In genomic region chr11:112016765-112017356, GRCh38 we compare ENCODE assay signal across 1 cellular context.
TF ChIP-seq lines count a peak whose summit lies in the region.

No MANE protein-coding gene starts in this region.

TF ChIP-seq in IMR-90, 13 proteins besides CTCF, POLR2A, EP300 and RAD21:
- no peak for TF ChIP-seq NFE2L2 (IDR thresholded peaks at IDR 0.05; ENCODE audit: low read depth, low read length)
- TF ChIP-seq SMC3 (IDR thresholded peaks at IDR 0.05; ENCODE audit: low read depth, low read length): no peak
- TF ChIP-seq CEBPB (IDR thresholded peaks at IDR 0.05; ENCODE audit: low read depth, low read length): peak; percentile 29; the same call in 1 of the 2 replicates
- no peak for TF ChIP-seq USF2 (IDR thresholded peaks at IDR 0.05; ENCODE audit: low read depth, low read length)
